In the genomic region with DNA sequence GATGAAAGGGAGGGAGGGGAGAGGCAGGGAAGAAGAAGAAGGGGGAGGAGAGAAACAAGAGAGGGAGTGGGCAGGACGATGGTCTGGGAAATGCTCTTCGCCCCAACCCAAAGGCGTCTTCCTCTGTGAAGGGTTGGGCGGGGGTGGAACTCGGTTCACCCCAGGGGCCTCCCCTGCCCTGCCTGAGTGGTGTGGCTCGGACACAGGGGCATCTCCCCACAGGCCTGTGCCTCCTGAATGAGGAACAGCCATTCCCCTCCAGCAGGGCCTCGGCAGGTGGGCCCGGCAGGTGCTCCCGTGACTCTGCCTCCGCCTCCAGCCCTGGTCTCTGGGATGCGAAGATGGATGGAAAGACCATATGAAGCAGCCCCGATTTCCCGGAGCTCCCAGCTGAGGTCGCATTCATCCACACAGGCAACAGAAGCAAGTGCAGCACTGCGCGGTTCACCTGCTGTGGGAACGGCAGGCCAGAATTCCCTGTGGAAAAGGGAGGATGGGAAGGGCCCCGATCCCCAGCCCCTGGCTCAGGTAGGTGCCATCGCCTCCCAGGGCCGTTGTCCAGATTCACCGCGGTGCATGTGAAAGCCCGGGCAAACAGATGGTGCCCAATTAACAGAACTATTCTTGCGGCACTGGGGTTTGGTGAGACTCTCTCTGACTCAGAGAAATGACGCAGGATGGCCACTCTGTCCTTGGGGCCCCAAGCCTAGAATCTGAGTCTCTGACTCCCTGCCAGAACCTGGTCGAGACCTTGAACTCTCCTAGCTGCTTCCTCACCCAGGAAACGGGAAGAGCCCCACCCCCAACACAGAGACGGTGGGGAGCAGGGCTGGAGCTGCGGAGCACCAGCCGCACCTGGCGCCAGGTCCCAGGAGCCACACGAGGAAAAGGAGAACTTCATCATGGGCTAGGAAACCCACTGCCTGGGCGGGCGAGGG, we compare ENCODE assay signal across 12 cellular contexts. TPM values are rescaled to one million over a fixed set of nuclear protein-coding genes. Genes with fewer than 3 reads are reported as not detected.
DNase-seq lines count a peak whose midpoint lies in the region; ATAC-seq, FAIRE-seq and TF ChIP-seq lines count a peak whose summit lies in the region.
"Had no signal": no experiment of that assay in that cellular context is flagged by ENCODE, and none has a peak within 500 bp of the region (broad histone marks: within the 10 kb centered on the region; RNA-seq: fewer than 3 reads in every experiment).

No MANE protein-coding gene starts in this region.

- no peak overlapping the region for H3K27ac Mint-ChIP-seq in activated T-cell treated with anti-CD3 and anti-CD28 coated beads, Interleukin-2, amount 50 U/mL, for 24 hours
- no peak overlapping the region for H3K27ac Mint-ChIP-seq in activated naive CD8-positive, alpha-beta T cell treated with anti-CD3 and anti-CD28 coated beads, Interleukin-2, amount 50 U/mL, for 24 hours

- no peaks in the 10 kb centered on the region for H3K36me3 ChIP-seq in left lung
- no peaks in the 10 kb centered on the region for H3K36me3 ChIP-seq in thoracic aorta

- H3K27me3 Mint-ChIP-seq in activated T-cell treated with anti-CD3 and anti-CD28 coated beads, Interleukin-2, amount 50 U/mL, for 24 hours, result peaks cover 27% of the 10 kb centered on the region
- H3K27me3 Mint-ChIP-seq in activated naive CD8-positive, alpha-beta T cell treated with anti-CD3 and anti-CD28 coated beads, Interleukin-2, amount 50 U/mL, for 24 hours, result peaks cover 26% of the 10 kb centered on the region

- H3K9me3 ChIP-seq in left lung (no peaks in the 10 kb centered on the region), thoracic aorta (no peaks in the 10 kb centered on the region)

- ATAC-seq in activated naive CD8-positive, alpha-beta T cell treated with anti-CD3 and anti-CD28 coated beads, Interleukin-2, amount 50 U/mL, for 24 hours, result no peak
- ATAC-seq in left lung (peak; percentile 36), thoracic aorta (ENCODE audit: insufficient number of reproducible peaks, low FRiP score, low read depth) (no peak)
- ATAC-seq: PC-3 had no signal

- TF ChIP-seq POLR2A in GM12891 (IDR thresholded peaks at IDR 0.05; ENCODE audit: low read depth, low read length), result no peak

- H3K27me3 ChIP-seq in left lung (peaks cover 0 to 17% of the 10 kb centered on the region in 2 donors), thoracic aorta (replicated peaks; ENCODE audit: insufficient read depth) (no peaks in the 10 kb centered on the region)

- no peaks in the 10 kb centered on the region for H3K36me3 Mint-ChIP-seq in activated T-cell treated with anti-CD3 and anti-CD28 coated beads, Interleukin-2, amount 50 U/mL, for 24 hours (ENCODE audit: low read depth)
- no peaks in the 10 kb centered on the region for H3K36me3 Mint-ChIP-seq in activated naive CD8-positive, alpha-beta T cell treated with anti-CD3 and anti-CD28 coated beads, Interleukin-2, amount 50 U/mL, for 24 hours (ENCODE audit: low read depth)

- H3K4me3 Mint-ChIP-seq in activated T-cell treated with anti-CD3 and anti-CD28 coated beads, Interleukin-2, amount 50 U/mL, for 24 hours, result peak overlapping the region; percentile 37
- peak overlapping the region; percentile 4 for H3K4me3 Mint-ChIP-seq in activated naive CD8-positive, alpha-beta T cell treated with anti-CD3 and anti-CD28 coated beads, Interleukin-2, amount 50 U/mL, for 24 hours

- intact Hi-C loops in left lung (cut with DNase I), result no loop called here

- TF ChIP-seq CTCF in left lung (IDR thresholded peaks at IDR 0.05) (no peak), thoracic aorta (IDR thresholded peaks at IDR 0.05) (no peak)

- H3K4me1 ChIP-seq in left lung (peaks cover 0 to 12% of the 10 kb centered on the region in 2 donors), thoracic aorta (ENCODE audit: control insufficient read depth in 1 of 2, low read depth in 2 of 2) (no peaks in the 10 kb centered on the region)

- peaks cover 10% of the 10 kb centered on the region for H3K4me1 Mint-ChIP-seq in activated T-cell treated with anti-CD3 and anti-CD28 coated beads, Interleukin-2, amount 50 U/mL, for 24 hours (ENCODE audit: low read depth)
- peaks cover 12% of the 10 kb centered on the region for H3K4me1 Mint-ChIP-seq in activated naive CD8-positive, alpha-beta T cell treated with anti-CD3 and anti-CD28 coated beads, Interleukin-2, amount 50 U/mL, for 24 hours

- H3K27ac ChIP-seq in left lung, result no peak overlapping the region
- no peak overlapping the region for H3K27ac ChIP-seq in thoracic aorta

- H3K4me3 ChIP-seq in left lung (no peak overlapping the region), thoracic aorta (peak overlapping the region; percentile 34)

- DNase-seq in activated T-cell treated with anti-CD3 and anti-CD28 coated beads, Interleukin-2, amount 50 U/mL, for 24 hours, result no peak
- DNase-seq in activated T-cell treated with anti-CD3 and anti-CD28 coated beads for 4 hours, result no peak
- no peak for DNase-seq in activated naive CD8-positive, alpha-beta T cell treated with anti-CD3 and anti-CD28 coated beads, Interleukin-2, amount 50 U/mL, for 24 hours
- DNase-seq in left lung, result peak in 1 of 2 donors; percentile 74
- DNase-seq in thoracic aorta (ENCODE audit: low spot score), result no peak
- DNase-seq in GM12891 (ENCODE audit: insufficient read length, low spot score), result no peak
- DNase-seq in foreskin melanocyte, result no peak
- no peak for DNase-seq in NCI-H2081 treated with DMSO at 0.1 percent for 48 hours (lab: John Stamatoyannopoulos, UW)
- DNase-seq: AML-193, NCI-H1436 treated with DMSO at 0.1 percent for 48 hours, PC-3 had no signal

- no peaks in the 10 kb centered on the region for H3K9me3 Mint-ChIP-seq in activated T-cell treated with anti-CD3 and anti-CD28 coated beads, Interleukin-2, amount 50 U/mL, for 24 hours
- no peaks in the 10 kb centered on the region for H3K9me3 Mint-ChIP-seq in activated naive CD8-positive, alpha-beta T cell treated with anti-CD3 and anti-CD28 coated beads, Interleukin-2, amount 50 U/mL, for 24 hours

- no peak for FAIRE-seq in GM12891 (lab: Jason Lieb, UNC)
- FAIRE-seq: urothelium cell line had no signal

TF ChIP-seq in GM12891, 5 proteins besides CTCF, POLR2A, EP300 and RAD21:
- TF ChIP-seq TAF1 (IDR thresholded peaks at IDR 0.05; ENCODE audit: low read depth, low read length) (no peak), POU2F2 (IDR thresholded peaks at IDR 0.05; ENCODE audit: low read depth, low read length) (no peak), PAX5 (IDR thresholded peaks at IDR 0.05; ENCODE audit: insufficient read depth, low read length, severe bottlenecking) (no peak), SPI1 (IDR thresholded peaks at IDR 0.05; ENCODE audit: low read depth, low read length) (no peak)
TF ChIP-seq in GM12891: peak in this region for 0.

RNA-seq across cellular contexts. Expression of a gene that starts 29.5 kb away (rescaled TPM):
- 100 to 1,000 TPM; 126 to 160 TPM for total RNA-seq in left lung
- 10 to 100 TPM; 59.5 to 75.4 TPM for total RNA-seq in thoracic aorta
- 3.9 TPM for polyA plus RNA-seq in GM12891 (2012; ENCODE audit: low read depth, missing spikeins)
